ENCODE assay signal across 10 cellular contexts in genomic region chr6:157281570-157281969, GRCh38. TPM values are rescaled to one million over a fixed set of nuclear protein-coding genes. Genes with fewer than 3 reads are reported as not detected.
DNase-seq lines count a peak whose midpoint lies in the region; ATAC-seq and TF ChIP-seq lines count a peak whose summit lies in the region.
"Had no signal": no experiment of that assay in that cellular context is flagged by ENCODE, and none has a peak within 500 bp of the region (broad histone marks: within the 10 kb centered on the region; RNA-seq: fewer than 3 reads in every experiment).

No MANE protein-coding gene starts in this region.

- H3K27ac ChIP-seq in DND-41 (ENCODE audit: low read length) (no peak overlapping the region), body of pancreas (no peak overlapping the region), mesenchymal stem cell (ENCODE audit: low read length, poor library complexity, severe bottlenecking) (no peak overlapping the region)
- H3K27ac ChIP-seq: HL-60 had no signal

- peaks cover 23% of the 10 kb centered on the region for H3K4me1 Mint-ChIP-seq in endothelial cell (ENCODE audit: unreplicated experiment)

- no peak overlapping the region for H3K4me2 ChIP-seq in DND-41 (ENCODE audit: insufficient read depth, low read length)
- H3K4me2 ChIP-seq in mesenchymal stem cell (ENCODE audit: low read length, poor library complexity, severe bottlenecking) = no peak overlapping the region

- no peak overlapping the region for H3K9ac ChIP-seq in DND-41 (ENCODE audit: low read depth, low read length)
- H3K9ac ChIP-seq in mesenchymal stem cell (ENCODE audit: low read length) = no peak overlapping the region

- no peaks in the 10 kb centered on the region for H3K79me2 ChIP-seq in DND-41 (ENCODE audit: insufficient read depth, low read length)

- H2BK5ac ChIP-seq in mesenchymal stem cell (ENCODE audit: low read depth, low read length, poor library complexity, severe bottlenecking) = no peak overlapping the region

- no peak overlapping the region for H2BK120ac ChIP-seq in mesenchymal stem cell (ENCODE audit: low read depth, low read length)

- no peak overlapping the region for H4K91ac ChIP-seq in mesenchymal stem cell (ENCODE audit: low read length)

- H3K27me3 Mint-ChIP-seq in endothelial cell (ENCODE audit: unreplicated experiment) = peaks cover 5% of the 10 kb centered on the region

- H4K8ac ChIP-seq in mesenchymal stem cell (ENCODE audit: low read length) = no peak overlapping the region

- peak; percentile 29 for TF ChIP-seq CTCF in DND-41 (IDR thresholded peaks at IDR 0.05; ENCODE audit: borderline replicate concordance, extremely low read depth, low read length, poor library complexity, severe bottlenecking)
- TF ChIP-seq CTCF in LNCaP clone FGC (IDR thresholded peaks at IDR 0.05; ENCODE audit: control insufficient read depth, extremely low read depth, insufficient read depth) = peak; percentile 50
- peak; percentile 15 to 66 (median 31) for TF ChIP-seq CTCF in body of pancreas (IDR thresholded peaks at IDR 0.05)
- no peak for TF ChIP-seq CTCF in endothelial cell (IDR thresholded peaks at IDR 0.05; ENCODE audit: unreplicated experiment)

- no peak for DNase-seq in DND-41
- no peak for DNase-seq in LNCaP clone FGC (ENCODE audit: low read depth)
- DNase-seq in body of pancreas = peak; percentile 46 to 83 (median 58)
- DNase-seq in myocyte (ENCODE audit: low read depth) = peak; percentile 16
- no peak for DNase-seq in GM19238 (ENCODE audit: insufficient read length, low spot score)
- no peak for DNase-seq in endothelial cell (ENCODE audit: low spot score)
- no peak for DNase-seq in mesenchymal stem cell
- DNase-seq: stimulated activated CD4-positive, alpha-beta T cell treated with anti-CD3 and anti-CD28 coated beads, Interleukin-4, amount 100 ng/mL, for 1 hour had no signal

- H3K79me1 ChIP-seq in mesenchymal stem cell (replicated peaks; ENCODE audit: low read length, poor library complexity, severe bottlenecking) = no peaks in the 10 kb centered on the region

- H3K36me3 ChIP-seq in DND-41 (ENCODE audit: insufficient read depth, low read length) (no peaks in the 10 kb centered on the region), body of pancreas (replicated peaks in 1 of 2; ENCODE audit: insufficient read depth in 1 of 2, low read depth in 2 of 2) (no peaks in the 10 kb centered on the region), mesenchymal stem cell (ENCODE audit: control insufficient read depth in 1 of 2, insufficient read depth in 2 of 2, low read depth in 1 of 2, low read length in 2 of 2) (no peaks in the 10 kb centered on the region)

- H3K9me3 ChIP-seq in DND-41 (ENCODE audit: insufficient read depth, low read length, severe bottlenecking) = no peaks in the 10 kb centered on the region
- H3K9me3 ChIP-seq in body of pancreas = no peaks in the 10 kb centered on the region
- H3K9me3 ChIP-seq in mesenchymal stem cell (ENCODE audit: control insufficient read depth, low read length) = no peaks in the 10 kb centered on the region

- no peaks in the 10 kb centered on the region for H3K9me3 Mint-ChIP-seq in endothelial cell (ENCODE audit: unreplicated experiment)

- H2AK5ac ChIP-seq in mesenchymal stem cell (ENCODE audit: low read length, severe bottlenecking) = no peak overlapping the region

- no peak overlapping the region for H3K4me3 Mint-ChIP-seq in endothelial cell (ENCODE audit: unreplicated experiment)

- no peak overlapping the region for H3K18ac ChIP-seq in mesenchymal stem cell (ENCODE audit: low read depth in 1 of 2, low read length in 2 of 2)

- ATAC-seq in DND-41 (ENCODE audit: insufficient read depth, low read depth) = no peak; the same call in 2 of the 3 replicates
- ATAC-seq in body of pancreas = peak; percentile 76
- ATAC-seq in GM18505 (IDR thresholded peaks at IDR 0.05; ENCODE audit: unreplicated experiment) = no peak

- H3K27ac Mint-ChIP-seq in endothelial cell (ENCODE audit: unreplicated experiment) = no peak overlapping the region

- no peak overlapping the region for H3K4me3 ChIP-seq in DND-41 (ENCODE audit: low read depth in 1 of 2, low read length in 2 of 2)
- H3K4me3 ChIP-seq in LNCaP clone FGC (ENCODE audit: low read depth, low read length) = no peak overlapping the region
- H3K4me3 ChIP-seq in body of pancreas = no peak overlapping the region
- no peak overlapping the region for H3K4me3 ChIP-seq in mesenchymal stem cell (ENCODE audit: insufficient read depth in 1 of 2, low read depth in 1 of 2, low read length in 2 of 2)

- H4K20me1 ChIP-seq in DND-41 (ENCODE audit: insufficient read depth, low read length) = no peaks in the 10 kb centered on the region; the same call in 1 of the 2 replicates

- no peak overlapping the region for H3K4ac ChIP-seq in mesenchymal stem cell (ENCODE audit: low read depth in 1 of 2, low read length in 2 of 2)

- H2AFZ ChIP-seq in DND-41 (ENCODE audit: low read depth, low read length) (no peak overlapping the region), mesenchymal stem cell (ENCODE audit: low read depth, low read length) (no peak overlapping the region)

- H3K14ac ChIP-seq in mesenchymal stem cell (ENCODE audit: low read length in 2 of 2) = no peak overlapping the region

- no peak overlapping the region for H2BK15ac ChIP-seq in mesenchymal stem cell (ENCODE audit: low read depth, poor library complexity, severe bottlenecking)

- peaks cover 6% of the 10 kb centered on the region for H3K36me3 Mint-ChIP-seq in endothelial cell (ENCODE audit: low read depth, unreplicated experiment)

- intact Hi-C loops in body of pancreas (cut with DNase I) = no loop called here

- 39 to 50% methylated on average over 5 to 9 of the region's 9 CpGs for WGBS in body of pancreas, 2 donors
- WGBS in mesenchymal stem cell = 62% methylated on average over 7 of the region's 9 CpGs

- H2BK12ac ChIP-seq in mesenchymal stem cell (ENCODE audit: low read length in 2 of 2) = no peak overlapping the region

- H3K27me3 ChIP-seq in DND-41 (ENCODE audit: insufficient read depth, low read length, poor library complexity) = peaks cover 6% of the 10 kb centered on the region
- no peaks in the 10 kb centered on the region for H3K27me3 ChIP-seq in body of pancreas
- H3K27me3 ChIP-seq in mesenchymal stem cell (ENCODE audit: control insufficient read depth in 1 of 2, insufficient read depth in 1 of 2, low read length in 2 of 2) = peaks cover 0 to 4% of the 10 kb centered on the region in 2 experiments

- no peak for TF ChIP-seq POLR2A in body of pancreas (IDR thresholded peaks at IDR 0.05)
- TF ChIP-seq POLR2A in GM18505 (IDR thresholded peaks at IDR 0.05; ENCODE audit: borderline replicate concordance, extremely low read depth, insufficient read depth, insufficient read length) = no peak

- no peaks in the 10 kb centered on the region for H3K4me1 ChIP-seq in DND-41 (ENCODE audit: insufficient read depth, low read length)
- peaks cover 14% of the 10 kb centered on the region for H3K4me1 ChIP-seq in body of pancreas
- no peaks in the 10 kb centered on the region for H3K4me1 ChIP-seq in mesenchymal stem cell (ENCODE audit: control insufficient read depth, insufficient read depth, low read depth, low read length)

- no peak overlapping the region for H3K23ac ChIP-seq in mesenchymal stem cell (ENCODE audit: low read length in 2 of 2)

RNA-seq across cellular contexts. Expression of gene TMEM242, which starts 41.7 kb away (rescaled TPM):
- 1 to 10 TPM; 1.6 to 6.2 TPM for total RNA-seq in body of pancreas
- 5.4 and 7.8 TPM in 2 replicates for total RNA-seq in myocyte
- 5.6 TPM for polyA plus RNA-seq in myocyte (2012)
- 10.8 TPM for total RNA-seq in endothelial cell (ENCODE audit: unreplicated experiment)
- polyA plus RNA-seq in mesenchymal stem cell (2013, experiment 1 of 2) = 6.1 TPM
- polyA plus RNA-seq in mesenchymal stem cell (2013, experiment 2 of 2) = 6.6 TPM

Comparison
In these comparisons a context has a peak if more than half of its experiments do, and no peak if none do; other contexts are left out.
1. DNase-seq: peak in body of pancreas (4 of 4) and myocyte (single experiment); none in DND-41 (single experiment), LNCaP clone FGC (single experiment), GM19238 (single experiment), endothelial cell (single experiment) and mesenchymal stem cell (single experiment).